In the genomic region with DNA sequence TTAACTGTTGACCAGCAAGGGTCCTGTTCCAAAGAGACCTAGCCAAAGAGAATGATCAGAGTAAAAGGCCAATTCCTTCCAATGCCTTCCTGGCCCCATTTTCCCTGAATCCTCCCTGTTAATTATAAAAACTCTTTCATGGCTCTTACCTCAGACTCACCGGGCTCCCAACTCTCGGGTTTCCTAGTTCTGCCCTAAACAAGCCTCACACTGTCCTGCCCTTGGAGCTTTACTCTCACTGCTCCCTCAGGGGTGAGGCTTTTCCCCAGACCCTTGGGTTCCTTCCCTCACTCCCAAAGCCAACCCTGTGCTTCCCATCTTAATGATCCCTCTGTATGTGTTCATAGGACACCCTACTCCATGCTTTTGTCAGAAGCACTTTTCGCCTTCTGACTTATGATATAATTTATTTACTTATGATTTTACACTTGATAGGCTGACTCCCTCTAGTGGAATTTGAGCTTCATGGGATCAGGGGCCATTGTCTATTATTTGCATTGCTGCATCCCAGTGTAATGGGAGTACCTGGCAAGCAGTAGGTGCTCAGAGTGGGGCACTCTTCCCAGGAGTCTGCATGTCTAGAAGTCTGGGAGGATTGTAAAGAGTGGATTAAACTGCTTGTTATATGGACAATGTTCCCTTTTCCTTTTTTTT, we compare ENCODE assay signal across 1 cellular context.
TF ChIP-seq lines count a peak whose summit lies in the region.

No MANE protein-coding gene starts in this region.

TF ChIP-seq in HEK293, 187 proteins besides CTCF, POLR2A, EP300 and RAD21 (continued from another document and continues in another):
- no peak for TF ChIP-seq ZBTB10 (tag by site-specific recombination; IDR thresholded peaks at IDR 0.05)
- no peak for TF ChIP-seq ZNF692 (tag by site-specific recombination; IDR thresholded peaks at IDR 0.05)
- no peak for TF ChIP-seq ZBTB21 (tag by site-specific recombination; IDR thresholded peaks at IDR 0.05)
- no peak for TF ChIP-seq ZNF146 (tag by site-specific recombination; IDR thresholded peaks at IDR 0.05)
- no peak for TF ChIP-seq KLF9 (tag by site-specific recombination; IDR thresholded peaks at IDR 0.05; ENCODE audit: low read depth)
- TF ChIP-seq, protein P1, sequence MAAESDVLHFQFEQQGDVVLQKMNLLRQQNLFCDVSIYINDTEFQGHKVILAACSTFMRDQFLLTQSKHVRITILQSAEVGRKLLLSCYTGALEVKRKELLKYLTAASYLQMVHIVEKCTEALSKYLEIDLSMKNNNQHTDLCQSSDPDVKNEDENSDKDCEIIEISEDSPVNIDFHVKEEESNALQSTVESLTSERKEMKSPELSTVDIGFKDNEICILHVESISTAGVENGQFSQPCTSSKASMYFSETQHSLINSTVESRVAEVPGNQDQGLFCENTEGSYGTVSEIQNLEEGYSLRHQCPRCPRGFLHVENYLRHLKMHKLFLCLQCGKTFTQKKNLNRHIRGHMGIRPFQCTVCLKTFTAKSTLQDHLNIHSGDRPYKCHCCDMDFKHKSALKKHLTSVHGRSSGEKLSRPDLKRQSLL (tag by site-specific recombination; IDR thresholded peaks at IDR 0.05), result no peak
- TF ChIP-seq GLIS1 (tag by site-specific recombination; IDR thresholded peaks at IDR 0.05), result peak; percentile 78
- TF ChIP-seq MEIS1 (CRISPR knock-in tag; IDR thresholded peaks at IDR 0.05; ENCODE audit: borderline replicate concordance), result no peak
- TF ChIP-seq ZNF121 (tag by site-specific recombination; IDR thresholded peaks at IDR 0.05), result no peak
- TF ChIP-seq ZNF621 (tag by site-specific recombination; IDR thresholded peaks at IDR 0.05), result no peak
- no peak for TF ChIP-seq ZNF175 (tag by site-specific recombination; IDR thresholded peaks at IDR 0.05)
- TF ChIP-seq ZSCAN16 (tag by site-specific recombination; IDR thresholded peaks at IDR 0.05), result no peak
- no peak for TF ChIP-seq ZSCAN4 (tag by site-specific recombination; IDR thresholded peaks at IDR 0.05)
- TF ChIP-seq, protein P2, sequence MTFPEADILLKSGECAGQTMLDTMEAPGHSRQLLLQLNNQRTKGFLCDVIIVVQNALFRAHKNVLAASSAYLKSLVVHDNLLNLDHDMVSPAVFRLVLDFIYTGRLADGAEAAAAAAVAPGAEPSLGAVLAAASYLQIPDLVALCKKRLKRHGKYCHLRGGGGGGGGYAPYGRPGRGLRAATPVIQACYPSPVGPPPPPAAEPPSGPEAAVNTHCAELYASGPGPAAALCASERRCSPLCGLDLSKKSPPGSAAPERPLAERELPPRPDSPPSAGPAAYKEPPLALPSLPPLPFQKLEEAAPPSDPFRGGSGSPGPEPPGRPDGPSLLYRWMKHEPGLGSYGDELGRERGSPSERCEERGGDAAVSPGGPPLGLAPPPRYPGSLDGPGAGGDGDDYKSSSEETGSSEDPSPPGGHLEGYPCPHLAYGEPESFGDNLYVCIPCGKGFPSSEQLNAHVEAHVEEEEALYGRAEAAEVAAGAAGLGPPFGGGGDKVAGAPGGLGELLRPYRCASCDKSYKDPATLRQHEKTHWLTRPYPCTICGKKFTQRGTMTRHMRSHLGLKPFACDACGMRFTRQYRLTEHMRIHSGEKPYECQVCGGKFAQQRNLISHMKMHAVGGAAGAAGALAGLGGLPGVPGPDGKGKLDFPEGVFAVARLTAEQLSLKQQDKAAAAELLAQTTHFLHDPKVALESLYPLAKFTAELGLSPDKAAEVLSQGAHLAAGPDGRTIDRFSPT (tag by site-specific recombination; IDR thresholded peaks at IDR 0.05), result peak; percentile 62; the same call in 1 of the 2 replicates
- TF ChIP-seq SP2 (tag by site-specific recombination; IDR thresholded peaks at IDR 0.05), result no peak
- TF ChIP-seq ZBTB44 (tag by site-specific recombination; IDR thresholded peaks at IDR 0.05), result peak; percentile 77
- TF ChIP-seq ZNF138 (tag by site-specific recombination; IDR thresholded peaks at IDR 0.05; ENCODE audit: borderline replicate concordance), result no peak
- TF ChIP-seq, protein P3, sequence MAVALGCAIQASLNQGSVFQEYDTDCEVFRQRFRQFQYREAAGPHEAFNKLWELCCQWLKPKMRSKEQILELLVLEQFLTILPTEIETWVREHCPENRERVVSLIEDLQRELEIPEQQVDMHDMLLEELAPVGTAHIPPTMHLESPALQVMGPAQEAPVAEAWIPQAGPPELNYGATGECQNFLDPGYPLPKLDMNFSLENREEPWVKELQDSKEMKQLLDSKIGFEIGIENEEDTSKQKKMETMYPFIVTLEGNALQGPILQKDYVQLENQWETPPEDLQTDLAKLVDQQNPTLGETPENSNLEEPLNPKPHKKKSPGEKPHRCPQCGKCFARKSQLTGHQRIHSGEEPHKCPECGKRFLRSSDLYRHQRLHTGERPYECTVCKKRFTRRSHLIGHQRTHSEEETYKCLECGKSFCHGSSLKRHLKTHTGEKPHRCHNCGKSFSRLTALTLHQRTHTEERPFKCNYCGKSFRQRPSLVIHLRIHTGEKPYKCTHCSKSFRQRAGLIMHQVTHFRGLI (tag by site-specific recombination; IDR thresholded peaks at IDR 0.05), result no peak
- no peak for TF ChIP-seq ZNF76 (tag by site-specific recombination; IDR thresholded peaks at IDR 0.05; ENCODE audit: borderline replicate concordance, low read depth)
- no peak for TF ChIP-seq ZNF248 (tag by site-specific recombination; IDR thresholded peaks at IDR 0.05)
- peak; percentile 21; the same call in 1 of the 2 replicates for TF ChIP-seq ZIC2 (tag by site-specific recombination; IDR thresholded peaks at IDR 0.05)
- no peak for TF ChIP-seq ZNF23 (tag by site-specific recombination; IDR thresholded peaks at IDR 0.05; ENCODE audit: borderline replicate concordance)
- TF ChIP-seq BCL11B (tag by site-specific recombination; IDR thresholded peaks at IDR 0.05; ENCODE audit: low read depth), result no peak
- TF ChIP-seq ZNF670 (tag by site-specific recombination; IDR thresholded peaks at IDR 0.05; ENCODE audit: low read depth), result no peak
- TF ChIP-seq GFI1B (tag by site-specific recombination; IDR thresholded peaks at IDR 0.05), result no peak
- no peak for TF ChIP-seq KLF1 (tag by site-specific recombination; IDR thresholded peaks at IDR 0.05)
- no peak for TF ChIP-seq ZFP37 (tag by site-specific recombination; IDR thresholded peaks at IDR 0.05)
- TF ChIP-seq ZNF585B (tag by site-specific recombination; IDR thresholded peaks at IDR 0.05), result no peak
- TF ChIP-seq ZNF623 (tag by site-specific recombination; IDR thresholded peaks at IDR 0.05), result no peak
- no peak for TF ChIP-seq ZNF48 (tag by site-specific recombination; IDR thresholded peaks at IDR 0.05)
- TF ChIP-seq SALL2 (tag by site-specific recombination; IDR thresholded peaks at IDR 0.05; ENCODE audit: borderline replicate concordance), result no peak
- TF ChIP-seq SCRT1 (tag by site-specific recombination; IDR thresholded peaks at IDR 0.05; ENCODE audit: borderline replicate concordance), result no peak
- TF ChIP-seq ZBTB17 (tag by site-specific recombination; IDR thresholded peaks at IDR 0.05), result no peak
- no peak for TF ChIP-seq ZNF571 (tag by site-specific recombination; IDR thresholded peaks at IDR 0.05)
- peak; percentile 73 for TF ChIP-seq ZNF629 (tag by site-specific recombination; IDR thresholded peaks at IDR 0.05)
- peak; percentile 44; the same call in 1 of the 2 replicates for TF ChIP-seq IKZF3 (tag by site-specific recombination; IDR thresholded peaks at IDR 0.05)
- no peak for TF ChIP-seq ZNF324 (tag by site-specific recombination; IDR thresholded peaks at IDR 0.05)
- no peak for TF ChIP-seq ZNF16 (tag by site-specific recombination; IDR thresholded peaks at IDR 0.05; ENCODE audit: low read depth)
- TF ChIP-seq ZNF707 (tag by site-specific recombination; IDR thresholded peaks at IDR 0.05), result no peak
- no peak for TF ChIP-seq SP7 (tag by site-specific recombination; IDR thresholded peaks at IDR 0.05)
- no peak for TF ChIP-seq RBAK (tag by site-specific recombination; IDR thresholded peaks at IDR 0.05)
- TF ChIP-seq, protein P4, sequence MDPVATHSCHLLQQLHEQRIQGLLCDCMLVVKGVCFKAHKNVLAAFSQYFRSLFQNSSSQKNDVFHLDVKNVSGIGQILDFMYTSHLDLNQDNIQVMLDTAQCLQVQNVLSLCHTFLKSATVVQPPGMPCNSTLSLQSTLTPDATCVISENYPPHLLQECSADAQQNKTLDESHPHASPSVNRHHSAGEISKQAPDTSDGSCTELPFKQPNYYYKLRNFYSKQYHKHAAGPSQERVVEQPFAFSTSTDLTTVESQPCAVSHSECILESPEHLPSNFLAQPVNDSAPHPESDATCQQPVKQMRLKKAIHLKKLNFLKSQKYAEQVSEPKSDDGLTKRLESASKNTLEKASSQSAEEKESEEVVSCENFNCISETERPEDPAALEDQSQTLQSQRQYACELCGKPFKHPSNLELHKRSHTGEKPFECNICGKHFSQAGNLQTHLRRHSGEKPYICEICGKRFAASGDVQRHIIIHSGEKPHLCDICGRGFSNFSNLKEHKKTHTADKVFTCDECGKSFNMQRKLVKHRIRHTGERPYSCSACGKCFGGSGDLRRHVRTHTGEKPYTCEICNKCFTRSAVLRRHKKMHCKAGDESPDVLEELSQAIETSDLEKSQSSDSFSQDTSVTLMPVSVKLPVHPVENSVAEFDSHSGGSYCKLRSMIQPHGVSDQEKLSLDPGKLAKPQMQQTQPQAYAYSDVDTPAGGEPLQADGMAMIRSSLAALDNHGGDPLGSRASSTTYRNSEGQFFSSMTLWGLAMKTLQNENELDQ (tag by site-specific recombination; IDR thresholded peaks at IDR 0.05; ENCODE audit: low read depth), result no peak
- TF ChIP-seq PRDM4 (tag by site-specific recombination; IDR thresholded peaks at IDR 0.05), result no peak
- no peak for TF ChIP-seq ZNF423 (tag by site-specific recombination; IDR thresholded peaks at IDR 0.05)
- no peak for TF ChIP-seq ZNF558 (tag by site-specific recombination; IDR thresholded peaks at IDR 0.05)
- TF ChIP-seq ZNF600 (tag by site-specific recombination; IDR thresholded peaks at IDR 0.05), result no peak
- no peak for TF ChIP-seq ZNF747 (tag by site-specific recombination; IDR thresholded peaks at IDR 0.05)
- TF ChIP-seq ZBTB20 (tag by site-specific recombination; IDR thresholded peaks at IDR 0.05), result 0 out of 2 replicates have a peak, but pooled peaks have one; percentile 18
